Comparison of ENCODE assay signal across 8 cellular contexts in the genomic region with DNA sequence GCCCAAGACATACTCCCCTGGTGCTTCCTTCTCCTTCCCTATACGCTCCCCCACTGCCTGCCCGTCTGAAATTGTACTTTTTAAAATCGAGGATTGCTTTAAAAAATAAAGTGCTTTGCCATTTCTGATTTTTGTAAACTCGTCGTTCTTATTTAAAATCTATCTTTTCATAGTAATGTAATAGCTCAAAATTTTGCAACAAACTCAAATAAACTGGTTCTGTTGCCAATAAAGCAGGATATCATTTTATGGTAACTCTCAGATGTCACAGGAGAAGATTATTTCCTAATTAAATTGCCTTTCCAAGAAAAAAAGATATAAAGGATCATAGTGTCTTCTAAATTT.
A peak's percentile ranks its signal among the peaks of the same experiment; 100 is the strongest.
DNase-seq lines count a peak whose midpoint lies in the region; ATAC-seq lines count a peak whose summit lies in the region.

No MANE protein-coding gene starts in this region.

- H3K27ac ChIP-seq in caudate nucleus (ENCODE audit: low read depth, low read length), result peak overlapping the region; percentile 67
- peak overlapping the region; percentile 91 to 92 for H3K27ac ChIP-seq in mucosa of rectum (ENCODE audit: low read depth in 2 of 2, low read length in 2 of 2)

- peak overlapping the region; percentile 78 to 79 for H3K9ac ChIP-seq in mucosa of rectum (ENCODE audit: low read depth in 1 of 2, low read length in 2 of 2)

- H3K27ac Mint-ChIP-seq in stimulated activated naive CD8-positive, alpha-beta T cell treated with anti-CD3 and anti-CD28 coated beads, Interleukin-15, Interleukin-2, amounts not matched to agents 100 ng/mL and 50 ng/mL, for 24 hours, result peak overlapping the region; percentile 84

- no peaks in the 10 kb centered on the region for H3K9me3 Mint-ChIP-seq in stimulated activated naive CD8-positive, alpha-beta T cell treated with anti-CD3 and anti-CD28 coated beads, Interleukin-15, Interleukin-2, amounts not matched to agents 100 ng/mL and 50 ng/mL, for 24 hours

- DNase-seq in stimulated activated naive CD8-positive, alpha-beta T cell treated with anti-CD3 and anti-CD28 coated beads, Interleukin-15, Interleukin-2, amounts not matched to agents 100 U/mL and 50 U/mL, for 24 hours, result no peak
- DNase-seq in caudate nucleus (lab: John Stamatoyannopoulos, UW), result no peak
- DNase-seq in globus pallidus (ENCODE audit: low spot score), result no peak
- no peak for DNase-seq in inferior parietal cortex (ENCODE audit: extremely low spot score)
- DNase-seq in NCI-H2029 treated with DMSO at 0.1 percent for 48 hours (lab: John Stamatoyannopoulos, UW), result no peak

- ATAC-seq in stimulated activated naive CD8-positive, alpha-beta T cell treated with anti-CD3 and anti-CD28 coated beads, Interleukin-15, Interleukin-2, amounts not matched to agents 100 U/mL and 50 U/mL, for 24 hours, result no peak
- ATAC-seq in GM18867 (IDR thresholded peaks at IDR 0.05; ENCODE audit: unreplicated experiment), result no peak

- no peaks in the 10 kb centered on the region for H3K4me1 ChIP-seq in mucosa of rectum (ENCODE audit: control insufficient read depth in 2 of 2, insufficient read depth in 2 of 2, low read length in 2 of 2)

- no peaks in the 10 kb centered on the region for H3K27me3 ChIP-seq in mucosa of rectum (ENCODE audit: control insufficient read depth in 2 of 2, insufficient read depth in 2 of 2, low read length in 2 of 2)

- H3K4me3 Mint-ChIP-seq in stimulated activated naive CD8-positive, alpha-beta T cell treated with anti-CD3 and anti-CD28 coated beads, Interleukin-15, Interleukin-2, amounts not matched to agents 100 ng/mL and 50 ng/mL, for 24 hours, result peak overlapping the region; percentile 78

- H3K4me3 ChIP-seq in mucosa of rectum (ENCODE audit: low read length in 2 of 2), result peak overlapping the region; percentile 79 to 86

- peaks cover 8% of the 10 kb centered on the region for H3K27me3 Mint-ChIP-seq in stimulated activated naive CD8-positive, alpha-beta T cell treated with anti-CD3 and anti-CD28 coated beads, Interleukin-15, Interleukin-2, amounts not matched to agents 100 ng/mL and 50 ng/mL, for 24 hours

- H3K36me3 ChIP-seq in mucosa of rectum (ENCODE audit: control insufficient read depth in 2 of 2, insufficient read depth in 2 of 2, low read length in 2 of 2), result no peaks in the 10 kb centered on the region

- peaks cover 29% of the 10 kb centered on the region for H3K4me1 Mint-ChIP-seq in stimulated activated naive CD8-positive, alpha-beta T cell treated with anti-CD3 and anti-CD28 coated beads, Interleukin-15, Interleukin-2, amounts not matched to agents 100 ng/mL and 50 ng/mL, for 24 hours (ENCODE audit: low read depth)

- H3K9me3 ChIP-seq in mucosa of rectum (ENCODE audit: control insufficient read depth in 2 of 2, low read length in 2 of 2), result no peaks in the 10 kb centered on the region

- no peaks in the 10 kb centered on the region for H3K36me3 Mint-ChIP-seq in stimulated activated naive CD8-positive, alpha-beta T cell treated with anti-CD3 and anti-CD28 coated beads, Interleukin-15, Interleukin-2, amounts not matched to agents 100 ng/mL and 50 ng/mL, for 24 hours (ENCODE audit: low read depth)
